Comparison of ENCODE assay signal across 16 cellular contexts in genomic region chr3:195548046-195548445, GRCh38. TPM values are rescaled to one million over a fixed set of nuclear protein-coding genes. Genes with fewer than 3 reads are reported as not detected.
DNase-seq lines count a peak whose midpoint lies in the region; ATAC-seq and TF ChIP-seq lines count a peak whose summit lies in the region.
"Had no signal": no experiment of that assay in that cellular context is flagged by ENCODE, and none has a peak within 500 bp of the region (broad histone marks: within the 10 kb centered on the region; RNA-seq: fewer than 3 reads in every experiment).

No MANE protein-coding gene starts in this region.

- H3K4me3 ChIP-seq in duodenal mucosa (ENCODE audit: low read depth in 1 of 2, low read length in 2 of 2): peak overlapping the region; percentile 11 to 20
- H3K4me3 ChIP-seq: heart left ventricle, prostate gland had no signal

- peaks cover 87% of the 10 kb centered on the region for H3K4me1 Mint-ChIP-seq in activated T-cell treated with anti-CD3 and anti-CD28 coated beads, Interleukin-2, amount 50 U/mL, for 4 hours (ENCODE audit: low read depth)
- H3K4me1 Mint-ChIP-seq in IgD-negative memory B cell (peaks cover 39 to 55% (median 45%) of the 10 kb centered on the region in 3 donors), progenitor cell of endocrine pancreas (ENCODE audit: low read depth) (peaks cover 15% of the 10 kb centered on the region)

- no peaks in the 10 kb centered on the region for H3K36me3 Mint-ChIP-seq in activated T-cell treated with anti-CD3 and anti-CD28 coated beads, Interleukin-2, amount 50 U/mL, for 4 hours (ENCODE audit: insufficient read depth)
- peaks cover 1% of the 10 kb centered on the region for H3K36me3 Mint-ChIP-seq in IgD-negative memory B cell
- H3K36me3 Mint-ChIP-seq in progenitor cell of endocrine pancreas (ENCODE audit: insufficient read depth): no peaks in the 10 kb centered on the region

- DNase-seq in activated T-cell treated with anti-CD3 and anti-CD28 coated beads, Interleukin-2, amount 50 U/mL, for 4 hours: no peak
- no peak for DNase-seq in activated T-cell treated with anti-CD3 and anti-CD28 coated beads, Interleukin-2, amount 50 U/mL, for 1 hour
- no peak for DNase-seq in progenitor cell of endocrine pancreas (ENCODE audit: low spot score, unreplicated experiment)
- DNase-seq in NCI-H345 (lab: John Stamatoyannopoulos, UW): no peak
- no peak for DNase-seq in medulla oblongata (ENCODE audit: extremely low spot score)
- no peak for DNase-seq in HK-2 (ENCODE audit: unreplicated experiment)
- DNase-seq: heart left ventricle, kidney glomerular epithelial cell, NCI-H82, substantia nigra had no signal

- H3K27ac Mint-ChIP-seq in IgD-negative memory B cell (peak overlapping the region in 2 of 3 donors; percentile 52 to 67), progenitor cell of endocrine pancreas (peak overlapping the region; percentile 23)

- H3K9me3 ChIP-seq in duodenal mucosa (ENCODE audit: control insufficient read depth in 1 of 2, low read length in 2 of 2): no peaks in the 10 kb centered on the region
- H3K9me3 ChIP-seq: heart left ventricle, prostate gland had no signal

- H3K4me3 Mint-ChIP-seq in activated T-cell treated with anti-CD3 and anti-CD28 coated beads, Interleukin-2, amount 50 U/mL, for 4 hours: peak overlapping the region; percentile 5
- H3K4me3 Mint-ChIP-seq in IgD-negative memory B cell (peak overlapping the region in 1 of 4 donors; percentile 6), progenitor cell of endocrine pancreas (ENCODE audit: low read depth) (no peak overlapping the region)

- H3K4me1 ChIP-seq in duodenal mucosa (ENCODE audit: control insufficient read depth in 1 of 2, insufficient read depth in 2 of 2, low read length in 2 of 2): peaks cover 70% of the 10 kb centered on the region in 2 donors
- H3K4me1 ChIP-seq: prostate gland had no signal

- H3K27ac ChIP-seq in duodenal mucosa (ENCODE audit: low read depth, low read length): no peak overlapping the region
- H3K27ac ChIP-seq: prostate gland had no signal

- no peak for ATAC-seq in activated T-cell treated with anti-CD3 and anti-CD28 coated beads, Interleukin-2, amount 50 U/mL, for 4 hours
- ATAC-seq: heart left ventricle had no signal

- H3K27me3 ChIP-seq in duodenal mucosa (ENCODE audit: control insufficient read depth in 1 of 2, insufficient read depth in 2 of 2, low read length in 2 of 2): no peaks in the 10 kb centered on the region
- H3K27me3 ChIP-seq: heart left ventricle had no signal

- H3K9ac ChIP-seq in duodenal mucosa (ENCODE audit: low read depth in 1 of 2, low read length in 2 of 2): peak overlapping the region in 1 of 2 donors; percentile 22

- no peaks in the 10 kb centered on the region for H3K27me3 Mint-ChIP-seq in activated T-cell treated with anti-CD3 and anti-CD28 coated beads, Interleukin-2, amount 50 U/mL, for 4 hours (ENCODE audit: low read depth)
- H3K27me3 Mint-ChIP-seq in IgD-negative memory B cell: no peaks in the 10 kb centered on the region
- peaks cover 36% of the 10 kb centered on the region for H3K27me3 Mint-ChIP-seq in progenitor cell of endocrine pancreas

- no peaks in the 10 kb centered on the region for H3K36me3 ChIP-seq in duodenal mucosa (ENCODE audit: control insufficient read depth in 1 of 2, insufficient read depth in 2 of 2, low read length in 2 of 2)
- H3K36me3 ChIP-seq: heart left ventricle, prostate gland had no signal

- TF ChIP-seq CTCF in progenitor cell of endocrine pancreas (IDR thresholded peaks at IDR 0.05; ENCODE audit: unreplicated experiment): no peak

- no peaks in the 10 kb centered on the region for H3K9me3 Mint-ChIP-seq in activated T-cell treated with anti-CD3 and anti-CD28 coated beads, Interleukin-2, amount 50 U/mL, for 4 hours
- no peaks in the 10 kb centered on the region for H3K9me3 Mint-ChIP-seq in IgD-negative memory B cell
- no peaks in the 10 kb centered on the region for H3K9me3 Mint-ChIP-seq in progenitor cell of endocrine pancreas (ENCODE audit: low read depth)

RNA-seq across cellular contexts. Expression of gene PPP1R2, which starts 4.9 kb away (rescaled TPM):
- total RNA-seq in activated T-cell treated with anti-CD3 and anti-CD28 coated beads, Interleukin-2, amount 50 U/mL, for 4 hours: 10 to 100 TPM; 73.2 to 91.7 (median 77.6) TPM
- polyA plus RNA-seq in IgD-negative memory B cell: 159 TPM
- total RNA-seq in progenitor cell of endocrine pancreas: 17.5 and 22.6 TPM in 2 replicates

RNA-seq across cellular contexts. Expression of gene APOD, which starts 35.7 kb away (rescaled TPM):
- not detected for total RNA-seq in activated T-cell treated with anti-CD3 and anti-CD28 coated beads, Interleukin-2, amount 50 U/mL, for 4 hours
- not detected for polyA plus RNA-seq in IgD-negative memory B cell
- total RNA-seq in progenitor cell of endocrine pancreas: not detected in 2 replicates
- total RNA-seq: activated CD8-positive, alpha-beta memory T cell treated with anti-CD3 and anti-CD28 coated beads for 36 hours; epithelial cell of proximal tubule; mononuclear cell had no signal
